Comparison of ENCODE assay signal across 27 cellular contexts in the genomic region with DNA sequence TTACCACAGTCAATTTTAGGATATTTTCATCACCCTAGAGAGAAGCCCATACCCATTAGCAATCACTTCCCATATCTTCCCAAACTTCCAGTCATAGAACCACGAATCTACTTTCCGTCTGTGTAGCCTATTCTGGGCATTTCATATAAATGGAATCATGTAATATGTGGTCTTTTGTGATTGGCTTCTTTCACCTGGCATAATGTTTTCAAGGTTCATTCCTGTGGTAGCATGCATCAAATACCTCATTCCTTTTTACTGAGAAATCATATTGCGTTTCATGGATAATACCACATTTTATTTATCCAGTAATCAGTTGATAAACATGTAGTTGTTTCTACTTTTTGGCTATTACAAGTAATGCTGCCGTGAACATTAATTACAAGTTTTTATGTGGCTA. TPM values are rescaled to one million over a fixed set of nuclear protein-coding genes. Genes with fewer than 3 reads are reported as not detected.
DNase-seq lines count a peak whose midpoint lies in the region; ATAC-seq and TF ChIP-seq lines count a peak whose summit lies in the region.
"Had no signal": no experiment of that assay in that cellular context is flagged by ENCODE, and none has a peak within 500 bp of the region (broad histone marks: within the 10 kb centered on the region; RNA-seq: fewer than 3 reads in every experiment).

No MANE protein-coding gene starts in this region.

- no peak overlapping the region for H3K9ac ChIP-seq in IMR-90 (ENCODE audit: low read depth, low read length)

- no peaks in the 10 kb centered on the region for H3K27me3 ChIP-seq in IMR-90 (ENCODE audit: control insufficient read depth, insufficient read depth, low read length)
- H3K27me3 ChIP-seq: BE2C, dorsolateral prefrontal cortex, stomach, tibial nerve had no signal

- in situ Hi-C loops in IMR-90 (cut with MboI; ENCODE audit: low sequenced_read_pairs) (no loop called here), astrocyte of the spinal cord (cut with HindIII; ENCODE audit: low sequenced_read_pairs) (no loop called here)

- ATAC-seq in IMR-90 (ENCODE audit: low read depth) = no peak
- no peak for ATAC-seq in HG02840 (IDR thresholded peaks at IDR 0.05; ENCODE audit: low FRiP score, unreplicated experiment)
- ATAC-seq: activated CD4-positive, CD25-positive, alpha-beta regulatory T cell treated with anti-CD3 and anti-CD28 coated beads, Interleukin-2, amount 50 U/mL, for 24 hours; left lobe of liver had no signal

- H3K9me3 Mint-ChIP-seq in activated T-cell treated with anti-CD3 and anti-CD28 coated beads, Interleukin-2, amount 50 U/mL, for 24 hours = no peaks in the 10 kb centered on the region
- H3K9me3 Mint-ChIP-seq: activated naive CD4-positive, alpha-beta T cell treated with anti-CD3 and anti-CD28 coated beads, Interleukin-2, amount 10 ng/mL, durations not matched to agents 7 days and 5 days; activated T-helper 1 cell treated with anti-CD3 and anti-CD28 coated beads, Interleukin-12 subunit alpha, Interleukin-12 subunit beta, Interleukin-2, Interleukin-4 antibody, amounts not matched to agents 30 ng/mL and 10 ng/mL and 1 ng/mL, durations not matched to agents 14 hours and 24 hours and 36 hours had no signal

- no peak overlapping the region for H2BK20ac ChIP-seq in IMR-90 (ENCODE audit: low read depth, low read length)

- H3K27ac ChIP-seq in IMR-90 (ENCODE audit: insufficient read depth, low read length) = no peak overlapping the region
- H3K27ac ChIP-seq: dorsolateral prefrontal cortex, tibial nerve had no signal

- H3K14ac ChIP-seq in IMR-90 (replicated peaks; ENCODE audit: low read depth, low read length) = no peak overlapping the region

- H3K4me3 ChIP-seq in IMR-90 (ENCODE audit: insufficient read depth, low read depth, low read length) = no peak overlapping the region
- H3K4me3 ChIP-seq in astrocyte of the spinal cord (ENCODE audit: low read depth, low read length) = no peak overlapping the region
- H3K4me3 ChIP-seq: dorsolateral prefrontal cortex, smooth muscle cell, stomach, tibial nerve had no signal

- intact Hi-C loops in IMR-90 (cut with micrococcal nuclease) = no loop called here

- H3K56ac ChIP-seq in IMR-90 (ENCODE audit: extremely low read depth, insufficient read depth, low read length) = no peak overlapping the region

- H3K27me3 Mint-ChIP-seq in activated T-cell treated with anti-CD3 and anti-CD28 coated beads, Interleukin-2, amount 50 U/mL, for 24 hours = no peaks in the 10 kb centered on the region
- H3K27me3 Mint-ChIP-seq: activated naive CD4-positive, alpha-beta T cell treated with anti-CD3 and anti-CD28 coated beads, Interleukin-2, amount 10 ng/mL, durations not matched to agents 7 days and 5 days had no signal

- no peak overlapping the region for H4K5ac ChIP-seq in IMR-90 (ENCODE audit: low read depth, low read length)

- peaks cover 28 to 39% of the 10 kb centered on the region in 2 experiments for H3K79me1 ChIP-seq in IMR-90 (ENCODE audit: low read depth in 1 of 2, low read length in 2 of 2)

- peaks cover 4% of the 10 kb centered on the region for H3K4me1 ChIP-seq in IMR-90 (ENCODE audit: control insufficient read depth, insufficient read depth, low read length)
- H3K4me1 ChIP-seq: BE2C had no signal

- no peak overlapping the region for H3K4ac ChIP-seq in IMR-90 (ENCODE audit: low read depth, low read length)

- H2AFZ ChIP-seq in IMR-90 (replicated peaks; ENCODE audit: low read length, poor library complexity) = no peak overlapping the region

- H4K20me1 ChIP-seq in IMR-90 (ENCODE audit: insufficient read depth, low read length) = peaks cover 8% of the 10 kb centered on the region

- H3K9me3 ChIP-seq in IMR-90 (ENCODE audit: control insufficient read depth, insufficient read depth, low read length) = no peaks in the 10 kb centered on the region
- H3K9me3 ChIP-seq: BE2C, stomach, tibial nerve had no signal

- TF ChIP-seq POLR2A in IMR-90 (IDR thresholded peaks at IDR 0.05; ENCODE audit: low read depth, low read length) = no peak

- no peak overlapping the region for H2AK5ac ChIP-seq in IMR-90 (ENCODE audit: low read depth, low read length)

- POLR2A ChIA-PET in IMR-90 (lab: Charles Lee; ENCODE audit: unreplicated experiment) = no interaction called here

- H3K27ac Mint-ChIP-seq in activated T-cell treated with anti-CD3 and anti-CD28 coated beads, Interleukin-2, amount 50 U/mL, for 24 hours = no peak overlapping the region
- H3K27ac Mint-ChIP-seq: activated naive CD4-positive, alpha-beta T cell treated with anti-CD3 and anti-CD28 coated beads, Interleukin-2, amount 10 ng/mL, durations not matched to agents 7 days and 5 days; activated T-helper 1 cell treated with anti-CD3 and anti-CD28 coated beads, Interleukin-12 subunit alpha, Interleukin-12 subunit beta, Interleukin-2, Interleukin-4 antibody, amounts not matched to agents 30 ng/mL and 10 ng/mL and 1 ng/mL, durations not matched to agents 14 hours and 24 hours and 36 hours had no signal

- dilution Hi-C loops in IMR-90 (cut with HindIII; ENCODE audit: low sequenced_read_pairs, unreplicated experiment) = no loop called here

- BruUV-seq in IMR-90 (replicated peaks; lab: Mats Ljungman, UMichigan) = no TSS peak

- peaks cover 66% of the 10 kb centered on the region for H3K36me3 Mint-ChIP-seq in activated T-cell treated with anti-CD3 and anti-CD28 coated beads, Interleukin-2, amount 50 U/mL, for 24 hours (ENCODE audit: low read depth)

- no peaks in the 10 kb centered on the region for H3K36me3 ChIP-seq in IMR-90 (ENCODE audit: control insufficient read depth, insufficient read depth, low read length)
- H3K36me3 ChIP-seq: BE2C had no signal

- H3K4me1 Mint-ChIP-seq in activated T-cell treated with anti-CD3 and anti-CD28 coated beads, Interleukin-2, amount 50 U/mL, for 24 hours (ENCODE audit: low read depth) = peaks cover 32% of the 10 kb centered on the region
- H3K4me1 Mint-ChIP-seq: activated naive CD4-positive, alpha-beta T cell treated with anti-CD3 and anti-CD28 coated beads, Interleukin-2, amount 10 ng/mL, durations not matched to agents 7 days and 5 days had no signal

- H2BK5ac ChIP-seq in IMR-90 (ENCODE audit: low read depth, low read length, poor library complexity, severe bottlenecking) = no peak overlapping the region

- CTCF ChIA-PET in IMR-90 (lab: Yijun Ruan, JAX) = no interaction called here

- H4K91ac ChIP-seq in IMR-90 (ENCODE audit: insufficient read depth, low read depth, low read length) = no peak overlapping the region

- H2AK9ac ChIP-seq in IMR-90 (replicated peaks; ENCODE audit: low read depth, low read length, poor library complexity) = no peak overlapping the region

- H3K4me3 Mint-ChIP-seq in activated T-cell treated with anti-CD3 and anti-CD28 coated beads, Interleukin-2, amount 50 U/mL, for 24 hours = no peak overlapping the region
- H3K4me3 Mint-ChIP-seq: activated naive CD4-positive, alpha-beta T cell treated with anti-CD3 and anti-CD28 coated beads, Interleukin-2, amount 10 ng/mL, durations not matched to agents 7 days and 5 days; activated T-helper 1 cell treated with anti-CD3 and anti-CD28 coated beads, Interleukin-12 subunit alpha, Interleukin-12 subunit beta, Interleukin-2, Interleukin-4 antibody, amounts not matched to agents 30 ng/mL and 10 ng/mL and 1 ng/mL, durations not matched to agents 14 hours and 24 hours and 36 hours had no signal

- H3K9me1 ChIP-seq in IMR-90 (ENCODE audit: insufficient read depth, low read length) = 0 out of 2 replicates have a peak, but pooled peaks cover 3% of the 10 kb centered on the region

- no peak overlapping the region for H2BK15ac ChIP-seq in IMR-90 (ENCODE audit: low read depth, low read length)

- no peak for TF ChIP-seq RAD21 in IMR-90 (IDR thresholded peaks at IDR 0.05; ENCODE audit: low read length)

- no peak overlapping the region for H2BK120ac ChIP-seq in IMR-90 (ENCODE audit: low read depth, low read length)

- TF ChIP-seq CTCF in IMR-90 (conservative IDR thresholded peaks at IDR 0.05; ENCODE audit: low read depth, low read length) (no peak), astrocyte of the spinal cord (IDR thresholded peaks at IDR 0.05; ENCODE audit: low read depth, low read length) (no peak)

- peak; percentile 8 for DNase-seq in A172 (ENCODE audit: low spot score)
- DNase-seq in IMR-90 = peak; percentile 47
- DNase-seq in astrocyte of the spinal cord (ENCODE audit: low read depth, low spot score) = peak; percentile 61
- DNase-seq in myocyte (ENCODE audit: low read depth) = peak; percentile 17
- DNase-seq in ecto neural progenitor cell (ENCODE audit: low spot score) = no peak
- DNase-seq in foreskin melanocyte = no peak
- no peak for DNase-seq in activated T-cell treated with anti-CD3 and anti-CD28 coated beads, Interleukin-2, amount 50 U/mL, for 24 hours
- DNase-seq: activated CD4-positive, alpha-beta T cell treated with anti-CD3 and anti-CD28 coated beads, Interleukin-2, amount 50 U/mL, for 48 hours; activated naive CD4-positive, alpha-beta T cell treated with anti-CD3 and anti-CD28 coated beads, Interleukin-2, amount 10 ng/mL, durations not matched to agents 7 days and 5 days; BE2C; dorsolateral prefrontal cortex; GF-D8; HCEC 1CT; KBM-7; mesendoderm; NCI-H1417; NCI-H2029 treated with DMSO at 0.1 percent for 48 hours; stimulated activated CD4-positive, alpha-beta T cell treated with anti-CD3 and anti-CD28 coated beads, Interleukin-1b, Interleukin-23, amount 100 ng/mL, for 48 hours; stimulated activated CD8-positive, alpha-beta memory T cell treated with anti-CD3 and anti-CD28 coated beads, Interleukin-4, amount 100 ng/mL, for 48 hours; stomach; T-helper 1 cell had no signal

- no CpG with 5 or more reads among the region's 4 CpGs for WGBS in IMR-90 (ENCODE audit: extremely low coverage in 2 of 2, insufficient read length in 1 of 2), 2 experiments

- no peak overlapping the region for H4K8ac ChIP-seq in IMR-90 (ENCODE audit: low read depth in 2 of 2, low read length in 2 of 2)

- no peak overlapping the region for H3K4me2 ChIP-seq in IMR-90 (ENCODE audit: low read depth, low read length)
- H3K4me2 ChIP-seq: smooth muscle cell had no signal

- no peak overlapping the region for H3K23ac ChIP-seq in IMR-90 (ENCODE audit: low read depth, low read length)

- H3K18ac ChIP-seq in IMR-90 (ENCODE audit: low read depth, low read length) = no peak overlapping the region

TF ChIP-seq in IMR-90, 13 proteins besides CTCF, POLR2A, EP300 and RAD21 (continues in another document):
- no peak for TF ChIP-seq MXI1 (IDR thresholded peaks at IDR 0.05; ENCODE audit: borderline replicate concordance, low read depth, low read length)
- TF ChIP-seq RCOR1 (IDR thresholded peaks at IDR 0.05; ENCODE audit: insufficient replicate concordance, low read length) = no peak
- TF ChIP-seq MAFK (IDR thresholded peaks at IDR 0.05; ENCODE audit: low read depth, low read length) = no peak
- TF ChIP-seq CEBPB (IDR thresholded peaks at IDR 0.05; ENCODE audit: low read depth, low read length) = no peak
- TF ChIP-seq BHLHE40 (IDR thresholded peaks at IDR 0.05; ENCODE audit: low read depth, low read length) = no peak

RNA-seq across cellular contexts. Expression of gene DESI2, which starts 21.5 kb away (rescaled TPM):
- 109 and 133 TPM in 2 replicates for total RNA-seq in A172 (2014; rRNA removed; shearing (Covaris generic))
- 43.6 and 69.4 TPM in 2 replicates for total RNA-seq in IMR-90 (2012; rRNA removed)
- polyA plus RNA-seq in IMR-90 (2012; rRNA removed) = 14.7 and 19.0 TPM in 2 replicates
- 8.0 and 8.4 TPM in 2 replicates for polyA plus RNA-seq in IMR-90 (2012; cell fraction: cytosol; rRNA removed)
- 7.2 and 17.4 TPM in 2 replicates for polyA plus RNA-seq in IMR-90 (2012; cell fraction: nucleus; rRNA removed; ENCODE audit: low replicate concordance)
- total RNA-seq in myocyte = 52.2 and 112 TPM in 2 replicates
- polyA plus RNA-seq in myocyte (2012) = 29.0 TPM

Comparison
In these comparisons a context has a peak if more than half of its experiments do, and no peak if none do; other contexts are left out.
1. DNase-seq: peak in A172 (single experiment), IMR-90 (single experiment), astrocyte of the spinal cord (single experiment) and myocyte (single experiment); none in ecto neural progenitor cell (single experiment), foreskin melanocyte (single experiment) and activated T-cell treated with anti-CD3 and anti-CD28 coated beads, Interleukin-2, amount 50 U/mL, for 24 hours (single experiment).